Comparison of ENCODE assay signal across 17 cellular contexts in the genomic region with DNA sequence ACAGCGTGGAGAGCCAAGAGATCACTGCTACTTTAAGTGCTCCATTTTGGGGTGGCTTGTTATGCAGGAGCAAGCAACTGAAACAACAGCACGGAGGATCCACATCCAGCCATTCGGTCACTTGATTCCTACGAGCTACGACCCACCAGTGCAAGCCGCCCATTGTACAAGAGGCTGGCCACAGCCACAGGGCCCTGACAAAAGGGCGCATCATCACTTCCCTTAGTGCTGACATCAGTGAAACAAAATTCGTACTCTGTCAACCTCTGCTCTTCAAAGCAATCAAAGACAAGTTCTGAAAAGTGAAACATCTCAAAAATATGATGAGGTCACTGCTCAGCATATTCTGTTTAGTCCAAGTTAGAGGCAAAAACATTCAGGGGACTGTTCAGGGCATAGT.
DNase-seq lines count a peak whose midpoint lies in the region; ATAC-seq, FAIRE-seq and TF ChIP-seq lines count a peak whose summit lies in the region.
"Had no signal": no experiment of that assay in that cellular context is flagged by ENCODE, and none has a peak within 500 bp of the region (broad histone marks: within the 10 kb centered on the region; RNA-seq: fewer than 3 reads in every experiment).

No MANE protein-coding gene starts in this region.

- H3K4me1 Mint-ChIP-seq in stimulated activated effector memory CD8-positive, alpha-beta T cell treated with anti-CD3 and anti-CD28 coated beads, Interleukin-12 subunit alpha, Interleukin-12 subunit beta, amount 100 ng/mL, for 72 hours = no peaks in the 10 kb centered on the region

- no peak overlapping the region for H3K4me3 Mint-ChIP-seq in stimulated activated effector memory CD8-positive, alpha-beta T cell treated with anti-CD3 and anti-CD28 coated beads, Interleukin-12 subunit alpha, Interleukin-12 subunit beta, amount 100 ng/mL, for 72 hours
- H3K4me3 Mint-ChIP-seq: B cell; CD8-positive, alpha-beta T cell; HFFc6 had no signal

- H3K27me3 ChIP-seq in bronchial epithelial cell (ENCODE audit: control insufficient read depth, insufficient read depth, low read length) = no peaks in the 10 kb centered on the region
- H3K27me3 ChIP-seq: BLaER1 treated with 17β-estradiol and CSF1 and Interleukin-3, amounts not matched to agents 10 nM and 100 nM had no signal

- intact Hi-C loops in cardiac septum (cut with DNase I) = no loop called here
- intact Hi-C loops in left cardiac atrium (cut with DNase I) = no loop called here

- DNase-seq in cardiac septum (ENCODE audit: low spot score) = peak; percentile 62
- DNase-seq in left cardiac atrium = no peak
- DNase-seq in bronchial epithelial cell (ENCODE audit: low read depth) = peak; percentile 7
- DNase-seq in stimulated activated effector memory CD8-positive, alpha-beta T cell treated with anti-CD3 and anti-CD28 coated beads, Interleukin-12 subunit alpha, Interleukin-12 subunit beta, amount 100 ng/mL, for 72 hours (ENCODE audit: low spot score in 2 of 2) = no peak
- no peak for DNase-seq in stimulated activated CD4-positive, alpha-beta T cell treated with anti-CD3 and anti-CD28 coated beads, Interleukin-4, amount 100 ng/mL, for 4 hours
- DNase-seq: Calu3; CD8-positive, alpha-beta T cell; DMS79 treated with DMSO at 0.1 percent for 48 hours; GF-D8; GOT3; H7; HFFc6 had no signal

- no peaks in the 10 kb centered on the region for H3K36me3 Mint-ChIP-seq in stimulated activated effector memory CD8-positive, alpha-beta T cell treated with anti-CD3 and anti-CD28 coated beads, Interleukin-12 subunit alpha, Interleukin-12 subunit beta, amount 100 ng/mL, for 72 hours
- H3K36me3 Mint-ChIP-seq: CD8-positive, alpha-beta T cell had no signal

- H3K36me3 ChIP-seq in bronchial epithelial cell (ENCODE audit: control insufficient read depth, insufficient read depth, low read length) = no peaks in the 10 kb centered on the region
- H3K36me3 ChIP-seq: BLaER1 treated with 17β-estradiol and CSF1 and Interleukin-3, amounts not matched to agents 10 nM and 100 nM had no signal

- H3K4me3 ChIP-seq in bronchial epithelial cell (ENCODE audit: low read depth, low read length) = no peak overlapping the region
- H3K4me3 ChIP-seq: BLaER1 treated with 17β-estradiol and CSF1 and Interleukin-3, amounts not matched to agents 10 nM and 100 nM had no signal

- no peaks in the 10 kb centered on the region for H3K9me3 Mint-ChIP-seq in stimulated activated effector memory CD8-positive, alpha-beta T cell treated with anti-CD3 and anti-CD28 coated beads, Interleukin-12 subunit alpha, Interleukin-12 subunit beta, amount 100 ng/mL, for 72 hours
- H3K9me3 Mint-ChIP-seq: CD8-positive, alpha-beta T cell had no signal

- no peak for ATAC-seq in left cardiac atrium
- ATAC-seq in stimulated activated effector memory CD8-positive, alpha-beta T cell treated with anti-CD3 and anti-CD28 coated beads, Interleukin-12 subunit alpha, Interleukin-12 subunit beta, amount 100 ng/mL, for 72 hours = peak; percentile 47
- ATAC-seq in HG03457 (IDR thresholded peaks at IDR 0.05; ENCODE audit: unreplicated experiment) = no peak
- ATAC-seq: CD8-positive, alpha-beta T cell; HCT116 had no signal

- TF ChIP-seq CTCF in bronchial epithelial cell (IDR thresholded peaks at IDR 0.05; ENCODE audit: insufficient read depth, low read length, severe bottlenecking) = no peak

- no peak for FAIRE-seq in bronchial epithelial cell (lab: Jason Lieb, UNC)
- FAIRE-seq: HTR-8/SVneo had no signal

- H3K27ac Mint-ChIP-seq in stimulated activated effector memory CD8-positive, alpha-beta T cell treated with anti-CD3 and anti-CD28 coated beads, Interleukin-12 subunit alpha, Interleukin-12 subunit beta, amount 100 ng/mL, for 72 hours = no peak overlapping the region
- H3K27ac Mint-ChIP-seq: B cell; CD8-positive, alpha-beta T cell; HFFc6 had no signal

Comparison
In these comparisons a context has a peak if more than half of its experiments do, and no peak if none do; other contexts are left out.
1. DNase-seq: peak in cardiac septum (single experiment) and bronchial epithelial cell (single experiment); none in left cardiac atrium (single experiment), stimulated activated effector memory CD8-positive, alpha-beta T cell treated with anti-CD3 and anti-CD28 coated beads, Interleukin-12 subunit alpha, Interleukin-12 subunit beta, amount 100 ng/mL, for 72 hours (0 of 2) and stimulated activated CD4-positive, alpha-beta T cell treated with anti-CD3 and anti-CD28 coated beads, Interleukin-4, amount 100 ng/mL, for 4 hours (0 of 2).